ENCODE assay signal across 17 cellular contexts in genomic region chr6:1635305-1636010, GRCh38.
"Had no signal": no experiment of that assay in that cellular context is flagged by ENCODE, and none has a peak within 500 bp of the region (broad histone marks: within the 10 kb centered on the region; RNA-seq: fewer than 3 reads in every experiment).

No MANE protein-coding gene starts in this region.

- H3K27me3 ChIP-seq: breast epithelium, gastrocnemius medialis, hepatocyte, SJSA1 had no signal

- H3K4me2 ChIP-seq: hepatocyte had no signal

- H2AFZ ChIP-seq: hepatocyte had no signal

- DNase-seq: activated CD4-positive, alpha-beta T cell treated with anti-CD3 and anti-CD28 coated beads, Interleukin-2, amount 50 U/mL, for 4 hours; activated CD4-positive, CD25-positive, alpha-beta regulatory T cell treated with anti-CD3 and anti-CD28 coated beads, Interleukin-2, amount 50 U/mL, for 72 hours; activated gamma-delta T cell; activated T-cell treated with anti-CD3 and anti-CD28 coated beads, Interleukin-2, amount 50 U/mL, for 24 hours; effector CD8-positive, alpha-beta T cell; gastrocnemius medialis; kidney glomerular epithelial cell; SW 1271; T-helper 9 cell; trophoblast cell had no signal

- H3K27ac Mint-ChIP-seq: activated naive CD8-positive, alpha-beta T cell; activated T-cell treated with anti-CD3 and anti-CD28 coated beads, Interleukin-2, amount 50 U/mL, for 24 hours; memory B cell had no signal

- H3K36me3 ChIP-seq: breast epithelium, gastrocnemius medialis, SJSA1 had no signal

- H3K4me3 Mint-ChIP-seq: activated naive CD8-positive, alpha-beta T cell; activated T-cell treated with anti-CD3 and anti-CD28 coated beads, Interleukin-2, amount 50 U/mL, for 24 hours; memory B cell; nephron had no signal

- H3K27ac ChIP-seq: breast epithelium, epithelial cell of prostate, gastrocnemius medialis, hepatocyte, SJSA1 had no signal

- H3K79me2 ChIP-seq: hepatocyte had no signal

- H3K4me3 ChIP-seq: breast epithelium, gastrocnemius medialis, hepatocyte, SJSA1 had no signal

- ATAC-seq: gastrocnemius medialis had no signal

- H3K4me1 ChIP-seq: breast epithelium, gastrocnemius medialis had no signal

- H3K9me3 Mint-ChIP-seq: activated T-cell treated with anti-CD3 and anti-CD28 coated beads, Interleukin-2, amount 50 U/mL, for 24 hours; memory B cell; nephron had no signal

- H3K9me3 ChIP-seq: breast epithelium, gastrocnemius medialis, SJSA1 had no signal
